1 cellular context compared by ENCODE assay signal in the genomic region with DNA sequence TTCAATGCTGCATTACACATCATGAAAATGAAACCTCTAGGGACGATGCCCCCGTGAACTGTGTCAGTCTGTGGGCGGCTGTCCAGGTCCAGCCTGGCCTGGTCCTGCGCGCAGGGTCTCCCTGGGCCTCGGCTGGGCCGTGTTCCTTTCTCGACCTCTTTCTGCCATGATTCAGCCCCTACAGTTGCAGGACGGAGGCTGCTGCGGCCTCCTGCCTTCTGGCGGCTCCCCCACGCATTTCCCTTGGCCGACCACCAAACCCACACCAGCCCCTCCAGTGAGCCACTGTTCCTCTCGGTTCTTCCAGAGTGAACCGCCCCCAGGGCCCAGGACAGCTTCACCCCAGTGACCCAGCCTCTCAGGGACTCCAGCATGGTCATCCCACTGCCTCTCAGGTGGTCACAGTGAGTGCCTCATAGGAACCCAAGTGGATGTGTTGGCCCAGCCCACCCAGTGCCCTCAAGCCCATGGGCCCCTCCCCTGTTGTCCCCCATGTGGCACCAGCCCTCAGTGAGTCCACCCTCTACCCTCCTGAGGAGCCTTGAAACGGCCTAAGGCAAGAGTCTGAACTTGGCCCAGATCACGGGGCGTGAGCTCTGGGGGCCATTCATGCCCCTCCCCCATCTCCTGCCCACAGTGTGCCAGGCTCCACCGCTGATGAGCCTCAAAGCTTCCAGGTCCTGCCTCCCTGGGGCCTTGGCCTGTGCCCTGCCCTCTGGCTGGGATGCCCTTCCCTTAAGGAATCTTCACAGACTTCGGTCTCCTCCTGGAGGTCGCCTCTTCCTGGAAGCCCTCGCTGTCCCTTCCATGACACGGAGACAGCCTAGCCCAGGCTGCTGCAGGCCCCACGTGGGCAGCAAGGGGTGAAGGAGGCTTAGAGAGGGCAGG.
TF ChIP-seq lines count a peak whose summit lies in the region.

No MANE protein-coding gene starts in this region.

TF ChIP-seq in HEK293, 187 proteins besides CTCF, POLR2A, EP300 and RAD21:
- TF ChIP-seq, protein P1, sequence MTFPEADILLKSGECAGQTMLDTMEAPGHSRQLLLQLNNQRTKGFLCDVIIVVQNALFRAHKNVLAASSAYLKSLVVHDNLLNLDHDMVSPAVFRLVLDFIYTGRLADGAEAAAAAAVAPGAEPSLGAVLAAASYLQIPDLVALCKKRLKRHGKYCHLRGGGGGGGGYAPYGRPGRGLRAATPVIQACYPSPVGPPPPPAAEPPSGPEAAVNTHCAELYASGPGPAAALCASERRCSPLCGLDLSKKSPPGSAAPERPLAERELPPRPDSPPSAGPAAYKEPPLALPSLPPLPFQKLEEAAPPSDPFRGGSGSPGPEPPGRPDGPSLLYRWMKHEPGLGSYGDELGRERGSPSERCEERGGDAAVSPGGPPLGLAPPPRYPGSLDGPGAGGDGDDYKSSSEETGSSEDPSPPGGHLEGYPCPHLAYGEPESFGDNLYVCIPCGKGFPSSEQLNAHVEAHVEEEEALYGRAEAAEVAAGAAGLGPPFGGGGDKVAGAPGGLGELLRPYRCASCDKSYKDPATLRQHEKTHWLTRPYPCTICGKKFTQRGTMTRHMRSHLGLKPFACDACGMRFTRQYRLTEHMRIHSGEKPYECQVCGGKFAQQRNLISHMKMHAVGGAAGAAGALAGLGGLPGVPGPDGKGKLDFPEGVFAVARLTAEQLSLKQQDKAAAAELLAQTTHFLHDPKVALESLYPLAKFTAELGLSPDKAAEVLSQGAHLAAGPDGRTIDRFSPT (tag by site-specific recombination; IDR thresholded peaks at IDR 0.05), result 0 out of 2 replicates have a peak, but pooled peaks have one; percentile 48
- TF ChIP-seq ZBTB26 (tag by site-specific recombination; optimal IDR thresholded peaks at IDR 0.05) (peak; percentile 11), ZNF785 (tag by site-specific recombination; IDR thresholded peaks at IDR 0.05) (no peak), YY2 (tag by site-specific recombination; IDR thresholded peaks at IDR 0.05) (no peak), ZNF416 (tag by site-specific recombination; IDR thresholded peaks at IDR 0.05) (no peak)
TF ChIP-seq in HEK293: peak in this region for 2.
